ENCODE assay signal across 29 cellular contexts in the genomic region with DNA sequence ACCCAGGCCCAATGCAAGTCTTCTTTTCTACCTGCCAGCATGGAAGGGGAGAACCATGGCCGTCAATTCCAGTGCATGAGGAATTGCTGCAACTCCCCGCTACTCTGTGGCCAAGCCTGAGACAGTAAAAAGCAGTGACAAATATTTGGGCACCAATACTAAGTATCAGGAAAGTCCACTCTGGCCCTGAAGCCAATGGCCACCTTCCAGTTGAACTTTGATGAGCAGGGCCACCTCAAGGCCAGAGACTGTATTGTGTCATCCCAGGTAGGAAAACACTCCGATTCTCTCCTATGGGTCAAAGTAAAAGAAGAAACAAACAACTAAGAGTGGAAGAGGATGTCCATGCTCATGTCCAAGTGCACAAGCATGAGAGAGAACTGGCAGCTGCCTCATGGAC.
"Had no signal": no experiment of that assay in that cellular context is flagged by ENCODE, and none has a peak within 500 bp of the region (broad histone marks: within the 10 kb centered on the region; RNA-seq: fewer than 3 reads in every experiment).

No MANE protein-coding gene starts in this region.

- H3K4me3 ChIP-seq: ovary, psoas muscle, skin epidermis, smooth muscle cell, spleen, stomach, thoracic aorta, thyroid gland, tibial nerve, upper lobe of left lung, vagina had no signal

- H3K27me3 Mint-ChIP-seq: naive thymus-derived CD8-positive, alpha-beta T cell; natural killer cell treated with Interleukin-12 subunit alpha and Interleukin-12 subunit beta and Interleukin-15 and Interleukin-18, amount 100 ng/mL, for 72 hours; progenitor cell of endocrine pancreas; stimulated activated memory B cell treated with anti-CD40 and anti-IgM and Interleukin-4, amounts not matched to agents 10 μg/mL and 1 μg/mL and 100 μg/mL, for 72 hours; stimulated activated naive CD8-positive, alpha-beta T cell treated with anti-CD3 and anti-CD28 coated beads, Interleukin-15, Interleukin-2, amounts not matched to agents 100 ng/mL and 50 ng/mL, for 24 hours had no signal

- H3K36me3 Mint-ChIP-seq: natural killer cell treated with Interleukin-12 subunit alpha and Interleukin-12 subunit beta and Interleukin-15 and Interleukin-18, amount 100 ng/mL, for 72 hours; stimulated activated memory B cell treated with anti-CD40 and anti-IgM and Interleukin-4, amounts not matched to agents 10 μg/mL and 1 μg/mL and 100 μg/mL, for 72 hours had no signal

- ATAC-seq: naive thymus-derived CD8-positive, alpha-beta T cell; natural killer cell treated with Interleukin-12 subunit alpha and Interleukin-12 subunit beta and Interleukin-15 and Interleukin-18, amount 100 ng/mL, for 72 hours; psoas muscle; right cardiac atrium; sciatic nerve; stimulated activated memory B cell treated with anti-CD40 and anti-IgM and Interleukin-4, amounts not matched to agents 10 μg/mL and 1 μg/mL and 100 μg/mL, for 72 hours had no signal

- H3K36me3 ChIP-seq: neutrophil, ovary, spleen, stomach, thoracic aorta, thyroid gland, tibial nerve, upper lobe of left lung, vagina had no signal

- H3K27ac Mint-ChIP-seq: natural killer cell treated with Interleukin-12 subunit alpha and Interleukin-12 subunit beta and Interleukin-15 and Interleukin-18, amount 100 ng/mL, for 72 hours; nephron progenitor cell; progenitor cell of endocrine pancreas; stimulated activated memory B cell treated with anti-CD40 and anti-IgM and Interleukin-4, amounts not matched to agents 10 μg/mL and 1 μg/mL and 100 μg/mL, for 72 hours; stimulated activated naive CD8-positive, alpha-beta T cell treated with anti-CD3 and anti-CD28 coated beads, Interleukin-15, Interleukin-2, amounts not matched to agents 100 ng/mL and 50 ng/mL, for 24 hours had no signal

- H3K4me3 Mint-ChIP-seq: natural killer cell treated with Interleukin-12 subunit alpha and Interleukin-12 subunit beta and Interleukin-15 and Interleukin-18, amount 100 ng/mL, for 72 hours; nephron progenitor cell; neural crest cell; stimulated activated memory B cell treated with anti-CD40 and anti-IgM and Interleukin-4, amounts not matched to agents 10 μg/mL and 1 μg/mL and 100 μg/mL, for 72 hours; stimulated activated naive CD8-positive, alpha-beta T cell treated with anti-CD3 and anti-CD28 coated beads, Interleukin-15, Interleukin-2, amounts not matched to agents 100 ng/mL and 50 ng/mL, for 24 hours had no signal

- H3K9ac ChIP-seq: parathyroid adenoma had no signal

- H3K27ac ChIP-seq: neutrophil, ovary, psoas muscle, skin epidermis, spleen, stomach, thoracic aorta, thyroid gland, upper lobe of left lung, vagina had no signal

- H3K27me3 ChIP-seq: neutrophil, ovary, spleen, stomach, thyroid gland, tibial nerve, upper lobe of left lung, vagina had no signal

- DNase-seq: naive thymus-derived CD8-positive, alpha-beta T cell; nephron progenitor cell; ovary; posterior cingulate gyrus; psoas muscle; right cardiac atrium; spleen; stimulated activated CD4-positive, alpha-beta T cell treated with anti-CD3 and anti-CD28 coated beads, Interleukin-12 subunit alpha, Interleukin-12 subunit beta, amount 100 ng/mL, for 4 hours; stimulated activated CD4-positive, alpha-beta T cell treated with anti-CD3 and anti-CD28 coated beads, Interleukin-1b, Interleukin-23, amount 100 ng/mL, for 48 hours; stimulated activated CD4-positive, alpha-beta T cell treated with anti-CD3 and anti-CD28 coated beads, Interleukin-4, amount 100 ng/mL, for 1 hour; stimulated activated CD4-positive, alpha-beta T cell treated with anti-CD3 and anti-CD28 coated beads, Interleukin-4, amount 100 ng/mL, for 4 hours; stimulated activated CD8-positive, alpha-beta memory T cell treated with anti-CD3 and anti-CD28 coated beads, Interleukin-4, amount 100 ng/mL, for 48 hours; stimulated activated naive CD4-positive, alpha-beta T cell treated with Interleukin-2 at 50 U/mL for 16 hours; stomach; thyroid gland; upper lobe of left lung had no signal

- H3K9me3 Mint-ChIP-seq: natural killer cell treated with Interleukin-12 subunit alpha and Interleukin-12 subunit beta and Interleukin-15 and Interleukin-18, amount 100 ng/mL, for 72 hours; stimulated activated naive CD8-positive, alpha-beta T cell treated with anti-CD3 and anti-CD28 coated beads, Interleukin-15, Interleukin-2, amounts not matched to agents 100 ng/mL and 50 ng/mL, for 24 hours had no signal

- H3K9me3 ChIP-seq: neutrophil, ovary, psoas muscle, stomach, thoracic aorta, thyroid gland, tibial nerve, upper lobe of left lung, vagina had no signal

- H3K4me1 ChIP-seq: spleen, upper lobe of left lung, vagina had no signal
